8 cellular contexts compared by ENCODE assay signal in genomic region chr5:103561670-103562069, GRCh38. TPM values are rescaled to one million over a fixed set of nuclear protein-coding genes. Genes with fewer than 3 reads are reported as not detected.
DNase-seq lines count a peak whose midpoint lies in the region; TF ChIP-seq lines count a peak whose summit lies in the region.

No MANE protein-coding gene starts in this region.

- no peaks in the 10 kb centered on the region for H3K27me3 Mint-ChIP-seq in activated naive CD4-positive, alpha-beta T cell treated with anti-CD3 and anti-CD28 coated beads for 36 hours (ENCODE audit: low read depth)
- H3K27me3 Mint-ChIP-seq in activated T-helper 1 cell treated with anti-CD3 and anti-CD28 coated beads, Interleukin-12 subunit alpha, Interleukin-12 subunit beta, Interleukin-2, Interleukin-4 antibody, amounts not matched to agents 30 ng/mL and 10 ng/mL and 1 ng/mL, durations not matched to agents 14 hours and 24 hours and 36 hours (ENCODE audit: insufficient read depth): peaks cover 3% of the 10 kb centered on the region

- H3K27ac Mint-ChIP-seq in activated naive CD4-positive, alpha-beta T cell treated with anti-CD3 and anti-CD28 coated beads for 36 hours: no peak overlapping the region
- H3K27ac Mint-ChIP-seq in activated T-helper 1 cell treated with anti-CD3 and anti-CD28 coated beads, Interleukin-12 subunit alpha, Interleukin-12 subunit beta, Interleukin-2, Interleukin-4 antibody, amounts not matched to agents 30 ng/mL and 10 ng/mL and 1 ng/mL, durations not matched to agents 14 hours and 24 hours and 36 hours: no peak overlapping the region

- no peaks in the 10 kb centered on the region for H3K9me3 Mint-ChIP-seq in activated naive CD4-positive, alpha-beta T cell treated with anti-CD3 and anti-CD28 coated beads for 36 hours
- H3K9me3 Mint-ChIP-seq in activated T-helper 1 cell treated with anti-CD3 and anti-CD28 coated beads, Interleukin-12 subunit alpha, Interleukin-12 subunit beta, Interleukin-2, Interleukin-4 antibody, amounts not matched to agents 30 ng/mL and 10 ng/mL and 1 ng/mL, durations not matched to agents 14 hours and 24 hours and 36 hours: no peaks in the 10 kb centered on the region

- H3K4me1 ChIP-seq in testis: peaks cover 7% of the 10 kb centered on the region
- no peaks in the 10 kb centered on the region for H3K4me1 ChIP-seq in Karpas-422 (ENCODE audit: low read length)

- no peak overlapping the region for H3K4me2 ChIP-seq in Karpas-422 (ENCODE audit: low read depth, low read length, poor library complexity, severe bottlenecking)

- intact Hi-C loops in activated naive CD4-positive, alpha-beta T cell treated with anti-CD3 and anti-CD28 coated beads for 36 hours (cut with micrococcal nuclease): loop anchor here (1.0 kb wide), 2 partner anchors 8 to 302 kb away; no protein-coding TSS in a partner anchor
- intact Hi-C loops in activated T-helper 1 cell treated with anti-CD3 and anti-CD28 coated beads, Interleukin-12 subunit alpha, Interleukin-12 subunit beta, Interleukin-2, Interleukin-4 antibody, amounts not matched to agents 30 ng/mL and 10 ng/mL and 1 ng/mL, durations not matched to agents 14 hours and 24 hours and 36 hours (cut with micrococcal nuclease): no loop called here
- intact Hi-C loops in testis (cut with DNase I; ENCODE audit: low total_unique reads): no loop called here

- H3K27me3 ChIP-seq in kidney epithelial cell (ENCODE audit: control insufficient read depth, insufficient read depth, low read length): no peaks in the 10 kb centered on the region
- no peaks in the 10 kb centered on the region for H3K27me3 ChIP-seq in testis
- no peaks in the 10 kb centered on the region for H3K27me3 ChIP-seq in Karpas-422 (ENCODE audit: low read length)

- no peak overlapping the region for H3K9ac ChIP-seq in Karpas-422 (ENCODE audit: low read length)

- no peak for TF ChIP-seq POLR2A in testis (IDR thresholded peaks at IDR 0.05)

- DNase-seq in activated naive CD4-positive, alpha-beta T cell treated with anti-CD3 and anti-CD28 coated beads for 36 hours: no peak
- DNase-seq in activated naive CD4-positive, alpha-beta T cell treated with anti-CD3 and anti-CD28 coated beads, Interleukin-2, amount 50 U/mL, for 16 hours: no peak
- DNase-seq in activated T-helper 1 cell treated with anti-CD3 and anti-CD28 coated beads, Interleukin-12 subunit alpha, Interleukin-12 subunit beta, Interleukin-2, Interleukin-4 antibody, amounts not matched to agents 30 ng/mL and 10 ng/mL and 1 ng/mL, durations not matched to agents 14 hours and 24 hours and 36 hours (ENCODE audit: low spot score): no peak
- DNase-seq in kidney epithelial cell (ENCODE audit: low read depth): no peak
- DNase-seq in testis: no peak
- DNase-seq in COR-L47 (lab: John Stamatoyannopoulos, UW): no peak
- no peak for DNase-seq in NCI-H1092 treated with DMSO at 0.1 percent for 48 hours (lab: John Stamatoyannopoulos, UW)
- no peak for DNase-seq in Karpas-422

- no peak overlapping the region for H2AFZ ChIP-seq in Karpas-422 (ENCODE audit: low read length)

- WGBS in testis, 2 donors: 27 to 46% methylated on average over 4 of the region's 4 CpGs

- no peaks in the 10 kb centered on the region for H3K79me2 ChIP-seq in Karpas-422 (ENCODE audit: low read length)

- H4K20me1 ChIP-seq in Karpas-422 (ENCODE audit: insufficient read depth, low read depth, low read length): no peaks in the 10 kb centered on the region

- TF ChIP-seq CTCF in kidney epithelial cell (IDR thresholded peaks at IDR 0.05; ENCODE audit: insufficient read depth, low read length, poor library complexity, severe bottlenecking): no peak
- no peak for TF ChIP-seq CTCF in testis (IDR thresholded peaks at IDR 0.05)

- CTCF ChIA-PET in activated naive CD4-positive, alpha-beta T cell treated with anti-CD3 and anti-CD28 coated beads for 36 hours (lab: Charles Lee): interaction anchor here (0.7 kb wide), 1 partner anchor 17 kb away, joined by 5 read pairs; no protein-coding TSS in a partner anchor

- H3K4me1 Mint-ChIP-seq in activated naive CD4-positive, alpha-beta T cell treated with anti-CD3 and anti-CD28 coated beads for 36 hours (ENCODE audit: low read depth): peaks cover 17% of the 10 kb centered on the region
- H3K4me1 Mint-ChIP-seq in activated T-helper 1 cell treated with anti-CD3 and anti-CD28 coated beads, Interleukin-12 subunit alpha, Interleukin-12 subunit beta, Interleukin-2, Interleukin-4 antibody, amounts not matched to agents 30 ng/mL and 10 ng/mL and 1 ng/mL, durations not matched to agents 14 hours and 24 hours and 36 hours (ENCODE audit: low read depth): peaks cover 12% of the 10 kb centered on the region

- peaks cover 3% of the 10 kb centered on the region for H3K36me3 Mint-ChIP-seq in activated naive CD4-positive, alpha-beta T cell treated with anti-CD3 and anti-CD28 coated beads for 36 hours (ENCODE audit: low read depth)
- H3K36me3 Mint-ChIP-seq in activated T-helper 1 cell treated with anti-CD3 and anti-CD28 coated beads, Interleukin-12 subunit alpha, Interleukin-12 subunit beta, Interleukin-2, Interleukin-4 antibody, amounts not matched to agents 30 ng/mL and 10 ng/mL and 1 ng/mL, durations not matched to agents 14 hours and 24 hours and 36 hours (ENCODE audit: low read depth): no peaks in the 10 kb centered on the region

- H3K36me3 ChIP-seq in kidney epithelial cell (ENCODE audit: control insufficient read depth, insufficient read depth, low read length) (no peaks in the 10 kb centered on the region), testis (ENCODE audit: low read depth, missing control alignments) (no peaks in the 10 kb centered on the region), Karpas-422 (ENCODE audit: insufficient read depth, low read length) (no peaks in the 10 kb centered on the region)

- no peaks in the 10 kb centered on the region for H3K9me2 ChIP-seq in Karpas-422 (replicated peaks; ENCODE audit: insufficient read depth, low read length)

- H3K4me3 ChIP-seq in kidney epithelial cell (ENCODE audit: low read depth, low read length): peak overlapping the region; percentile 74
- H3K4me3 ChIP-seq in testis: peak overlapping the region; percentile 80 to 92
- no peak overlapping the region for H3K4me3 ChIP-seq in Karpas-422 (ENCODE audit: low read length)

- H3K9me3 ChIP-seq in testis: no peaks in the 10 kb centered on the region
- H3K9me3 ChIP-seq in Karpas-422 (ENCODE audit: low read length): no peaks in the 10 kb centered on the region

- H3K4me3 Mint-ChIP-seq in activated naive CD4-positive, alpha-beta T cell treated with anti-CD3 and anti-CD28 coated beads for 36 hours: peak overlapping the region; percentile 87
- peak overlapping the region; percentile 85 for H3K4me3 Mint-ChIP-seq in activated T-helper 1 cell treated with anti-CD3 and anti-CD28 coated beads, Interleukin-12 subunit alpha, Interleukin-12 subunit beta, Interleukin-2, Interleukin-4 antibody, amounts not matched to agents 30 ng/mL and 10 ng/mL and 1 ng/mL, durations not matched to agents 14 hours and 24 hours and 36 hours

- H3K27ac ChIP-seq in testis: peak overlapping the region in 1 of 2 donors; percentile 88
- H3K27ac ChIP-seq in Karpas-422 (ENCODE audit: low read length): no peak overlapping the region

RNA-seq across cellular contexts. Expression of gene NUDT12, which starts 0.9 kb away (rescaled TPM):
- 1 to 10 TPM; 4.0 to 4.7 TPM for total RNA-seq in activated naive CD4-positive, alpha-beta T cell treated with anti-CD3 and anti-CD28 coated beads for 36 hours
- total RNA-seq in activated T-helper 1 cell treated with anti-CD3 and anti-CD28 coated beads, Interleukin-12 subunit alpha, Interleukin-12 subunit beta, Interleukin-2, Interleukin-4 antibody, amounts not matched to agents 30 ng/mL and 10 ng/mL and 1 ng/mL, durations not matched to agents 14 hours and 24 hours and 36 hours: 0.91 and 1.0 TPM in 2 replicates
- total RNA-seq in kidney epithelial cell (11.2 and 13.1 TPM in 2 replicates), testis (10 to 100 TPM; 11.9 to 13.5 TPM)
- polyA plus RNA-seq in testis (ENCODE audit: insufficient read depth, low read depth, low replicate concordance): 6.3 TPM
- total RNA-seq in Karpas-422 (2014; rRNA removed; shearing (Covaris generic); ENCODE audit: low replicate concordance): not detected in 2 replicates
